9 cellular contexts compared by ENCODE assay signal in the genomic region with DNA sequence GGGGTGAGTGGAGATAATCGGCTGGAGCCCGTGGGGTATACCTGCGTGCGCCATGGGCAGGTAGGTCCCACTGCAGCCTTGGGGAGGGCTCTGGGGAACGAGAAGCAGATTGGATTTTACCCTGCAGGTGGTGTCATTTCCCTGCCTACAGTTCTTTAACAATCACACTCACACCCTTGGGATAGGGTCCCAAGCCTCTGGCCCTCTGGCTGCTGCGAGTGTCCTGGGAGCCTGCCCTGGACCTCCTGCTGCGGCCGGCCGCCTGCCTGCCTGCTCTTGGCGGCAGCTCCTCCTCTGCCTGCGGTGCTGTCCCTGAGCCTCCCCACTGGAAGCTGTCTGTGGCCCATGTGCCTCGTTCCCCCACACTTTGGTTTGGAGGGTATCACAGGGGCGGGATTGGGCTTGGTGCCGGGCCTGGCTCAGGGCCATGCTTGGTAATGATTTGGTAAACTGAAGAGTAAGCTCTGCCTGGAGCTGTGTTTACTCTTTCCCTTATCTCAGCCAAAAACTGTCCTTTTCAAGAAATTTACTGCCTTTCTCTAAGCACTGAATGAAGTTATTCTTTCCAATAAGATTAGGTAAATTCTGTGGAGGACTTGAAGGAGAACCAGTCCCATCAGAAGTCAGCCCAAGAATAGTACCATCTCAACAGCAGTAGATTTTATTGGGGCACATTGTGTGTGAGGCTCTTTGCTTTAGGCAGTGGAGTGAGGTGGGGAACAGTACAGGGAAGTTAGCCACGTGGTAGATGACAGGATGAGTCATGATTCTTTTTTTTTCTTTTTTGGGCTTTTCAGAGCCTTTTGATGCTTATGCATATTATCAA. TPM values are rescaled to one million over a fixed set of nuclear protein-coding genes. Genes with fewer than 3 reads are reported as not detected.
DNase-seq lines count a peak whose midpoint lies in the region; ATAC-seq and TF ChIP-seq lines count a peak whose summit lies in the region.
"Had no signal": no experiment of that assay in that cellular context is flagged by ENCODE, and none has a peak within 500 bp of the region (broad histone marks: within the 10 kb centered on the region; RNA-seq: fewer than 3 reads in every experiment).

No MANE protein-coding gene starts in this region.

- H3K9me3 ChIP-seq in mucosa of descending colon (no peaks in the 10 kb centered on the region), BE2C (no peaks in the 10 kb centered on the region)

- H3K4me1 ChIP-seq in mucosa of descending colon (ENCODE audit: low read depth) = peaks cover 13% of the 10 kb centered on the region
- no peaks in the 10 kb centered on the region for H3K4me1 ChIP-seq in BE2C

- no peaks in the 10 kb centered on the region for H3K27me3 ChIP-seq in BE2C

- ATAC-seq in mucosa of descending colon (peak; percentile 59), GM19324 (IDR thresholded peaks at IDR 0.05; ENCODE audit: low FRiP score, unreplicated experiment) (no peak)

- H3K4me3 ChIP-seq in mucosa of descending colon (no peak overlapping the region), BE2C (ENCODE audit: low read depth, low read length) (no peak overlapping the region)

- peak; percentile 36 for DNase-seq in CD1c-positive myeloid dendritic cell (ENCODE audit: extremely low spot score)
- DNase-seq in NCI-H2029 (lab: John Stamatoyannopoulos, UW) = peak; percentile 16
- DNase-seq in dedifferentiated amniotic fluid mesenchymal stem cell (ENCODE audit: extremely low spot score) = peak; percentile 64
- peak in 1 of 3 donors; percentile 55 for DNase-seq in mucosa of descending colon
- no peak for DNase-seq in NCI-H748 (lab: John Stamatoyannopoulos, UW; ENCODE audit: unreplicated experiment)
- no peak for DNase-seq in BE2C
- DNase-seq in NCI-H748 treated with DMSO at 0.1 percent for 48 hours (lab: John Stamatoyannopoulos, UW) = no peak
- DNase-seq: NCI-H510A had no signal

- TF ChIP-seq CTCF in mucosa of descending colon (IDR thresholded peaks at IDR 0.05) (no peak), BE2C (IDR thresholded peaks at IDR 0.05; ENCODE audit: low read depth, low read length) (no peak)

- intact Hi-C loops in mucosa of descending colon (cut with DNase I, micrococcal nuclease) = no loop called here

- H3K36me3 ChIP-seq in mucosa of descending colon (ENCODE audit: low read depth) (no peaks in the 10 kb centered on the region), BE2C (no peaks in the 10 kb centered on the region)

RNA-seq across cellular contexts. Expression of a gene that starts 53.7 kb away (rescaled TPM):
- total RNA-seq in mucosa of descending colon = 10 to 100 TPM; 35.6 to 51.9 (median 41.8) TPM
- 7.5 TPM for polyA plus RNA-seq in BE2C (2012; ENCODE audit: insufficient read depth, insufficient read length, low read depth)

Comparison
In these comparisons a context has a peak if more than half of its experiments do, and no peak if none do; other contexts are left out.
1. DNase-seq: peak in CD1c-positive myeloid dendritic cell (single experiment), NCI-H2029 (single experiment) and dedifferentiated amniotic fluid mesenchymal stem cell (single experiment); none in NCI-H748 (single experiment), BE2C (single experiment) and NCI-H748 treated with DMSO at 0.1 percent for 48 hours (single experiment).